ENCODE assay signal across 32 cellular contexts in genomic region chrX:132665676-132666075, GRCh38.
"Had no signal": no experiment of that assay in that cellular context is flagged by ENCODE, and none has a peak within 500 bp of the region (broad histone marks: within the 10 kb centered on the region; RNA-seq: fewer than 3 reads in every experiment).

No MANE protein-coding gene starts in this region.

- DNase-seq: activated B cell treated with CpG ODN at 0.5 μM for 24 hours; activated CD4-positive, alpha-beta memory T cell treated with anti-CD3 and anti-CD28 coated beads for 36 hours; activated CD4-positive, alpha-beta T cell treated with anti-CD3 and anti-CD28 coated beads for 4 hours; activated CD4-positive, alpha-beta T cell treated with anti-CD3 and anti-CD28 coated beads, Interleukin-2, amount 10 ng/mL, durations not matched to agents 24 days and 14 days; activated CD4-positive, alpha-beta T cell treated with anti-CD3 and anti-CD28 coated beads, Interleukin-2, amount 50 U/mL, for 1 hour; activated CD4-positive, alpha-beta T cell treated with anti-CD3 and anti-CD28 coated beads, Interleukin-2, amount 50 U/mL, for 4 hours; activated CD4-positive, CD25-positive, alpha-beta regulatory T cell treated with anti-CD3 and anti-CD28 coated beads, Interleukin-2, amount 50 U/mL, for 72 hours; activated CD8-positive, alpha-beta memory T cell treated with anti-CD3 and anti-CD28 coated beads for 24 hours; activated CD8-positive, alpha-beta memory T cell treated with anti-CD3 and anti-CD28 coated beads, Interleukin-2, amount 10 ng/mL, durations not matched to agents 7 days and 5 days; activated CD8-positive, alpha-beta T cell treated with anti-CD3 and anti-CD28 coated beads, Interleukin-2, amount 10 ng/mL, durations not matched to agents 7 days and 5 days; activated effector memory CD4-positive, alpha-beta T cell treated with anti-CD3 and anti-CD28 coated beads, Interleukin-2, amount 50 U/mL, for 16 hours; activated gamma-delta T cell treated with Interleukin-2 at 50 U/mL for 16 hours; activated naive CD4-positive, alpha-beta T cell; activated naive CD4-positive, alpha-beta T cell treated with anti-CD3 and anti-CD28 coated beads for 36 hours; activated naive CD4-positive, alpha-beta T cell treated with anti-CD3 and anti-CD28 coated beads, Interleukin-2, amount 50 U/mL, for 16 hours; activated naive CD8-positive, alpha-beta T cell treated with anti-CD3 and anti-CD28 coated beads for 36 hours; activated T-cell treated with anti-CD3 and anti-CD28 coated beads for 4 hours; activated T-cell treated with anti-CD3 and anti-CD28 coated beads, Interleukin-2, amount 50 U/mL, for 1 hour; activated T-cell treated with anti-CD3 and anti-CD28 coated beads, Interleukin-2, amount 50 U/mL, for 4 hours; activated T-cell treated with anti-CD3 and anti-CD28 coated beads, Interleukin-2, amount 50 U/mL, for 72 hours; adrenal gland; amniotic stem cell; aorta; body of pancreas; brain microvascular endothelial cell; central memory CD4-positive, alpha-beta T cell; cerebellar nuclear complex; T-helper 1 cell; T-helper 2 cell; T-helper 9 cell had no signal

- ATAC-seq: activated CD8-positive, alpha-beta memory T cell treated with anti-CD3 and anti-CD28 coated beads, Interleukin-2, amount 10 ng/mL, durations not matched to agents 7 days and 5 days; activated CD8-positive, alpha-beta T cell treated with anti-CD3 and anti-CD28 coated beads, Interleukin-2, amount 10 ng/mL, durations not matched to agents 7 days and 5 days; activated naive CD4-positive, alpha-beta T cell treated with anti-CD3 and anti-CD28 coated beads, Interleukin-2, amount 50 U/mL, for 72 hours; activated T-cell treated with anti-CD3 and anti-CD28 coated beads, Interleukin-2, amount 50 U/mL, for 4 hours; activated T-cell treated with anti-CD3 and anti-CD28 coated beads, Interleukin-2, amount 50 U/mL, for 72 hours; activated T-helper 17 cell treated with anti-CD3 and anti-CD28 coated beads, Interleukin-2, amount 50 U/mL, for 72 hours; body of pancreas had no signal
